In genomic region chr12:104784592-104784991, GRCh38 we compare ENCODE assay signal across 16 cellular contexts.
"Had no signal": no experiment of that assay in that cellular context is flagged by ENCODE, and none has a peak within 500 bp of the region (broad histone marks: within the 10 kb centered on the region; RNA-seq: fewer than 3 reads in every experiment).

No MANE protein-coding gene starts in this region.

- H3K4me1 ChIP-seq: psoas muscle, sigmoid colon had no signal

- H3K27ac ChIP-seq: adrenal gland, left ventricle myocardium inferior, psoas muscle, sigmoid colon had no signal

- H3K36me3 ChIP-seq: adrenal gland, left ventricle myocardium inferior, sigmoid colon had no signal

- DNase-seq: activated CD4-positive, alpha-beta memory T cell treated with anti-CD3 and anti-CD28 coated beads for 36 hours; activated CD4-positive, alpha-beta T cell treated with anti-CD3 and anti-CD28 coated beads for 1 hour; activated CD8-positive, alpha-beta memory T cell treated with anti-CD3 and anti-CD28 coated beads, Interleukin-2, amount 10 ng/mL, durations not matched to agents 7 days and 5 days; activated effector memory CD4-positive, alpha-beta T cell treated with Interleukin-2 at 50 U/mL for 16 hours; activated naive CD4-positive, alpha-beta T cell treated with anti-CD3 and anti-CD28 coated beads, Interleukin-2, amount 50 U/mL, for 16 hours; activated T-cell treated with anti-CD3 and anti-CD28 coated beads, Interleukin-2, amount 50 U/mL, for 24 hours; central memory CD4-positive, alpha-beta T cell; cortex of kidney; effector memory CD4-positive, alpha-beta T cell; left ventricle myocardium inferior; natural killer cell; psoas muscle; sigmoid colon; stimulated activated CD4-positive, alpha-beta T cell treated with anti-CD3 and anti-CD28 coated beads, Interleukin-1b, Interleukin-23, amount 100 ng/mL, for 48 hours; T-helper 9 cell had no signal

- H3K4me3 ChIP-seq: adrenal gland, left ventricle myocardium inferior, psoas muscle, sigmoid colon had no signal

- H3K27me3 ChIP-seq: adrenal gland, sigmoid colon had no signal

- H3K9me3 ChIP-seq: adrenal gland, psoas muscle, sigmoid colon had no signal
